ENCODE assay signal across 9 cellular contexts in genomic region chr16:87389245-87389644, GRCh38. TPM values are rescaled to one million over a fixed set of nuclear protein-coding genes. Genes with fewer than 3 reads are reported as not detected.
DNase-seq lines count a peak whose midpoint lies in the region; ATAC-seq and TF ChIP-seq lines count a peak whose summit lies in the region.
"Had no signal": no experiment of that assay in that cellular context is flagged by ENCODE, and none has a peak within 500 bp of the region (broad histone marks: within the 10 kb centered on the region; RNA-seq: fewer than 3 reads in every experiment).

No MANE protein-coding gene starts in this region.

- no peak for TF ChIP-seq EP300 in transverse colon (IDR thresholded peaks at IDR 0.05; ENCODE audit: low read depth)

- no peaks in the 10 kb centered on the region for H3K27me3 Mint-ChIP-seq in MCF 10A (ENCODE audit: insufficient read depth, unreplicated experiment)
- H3K27me3 Mint-ChIP-seq in activated CD8-positive, alpha-beta T cell treated with anti-CD3 and anti-CD28 coated beads for 36 hours = no peaks in the 10 kb centered on the region

- peaks cover 32% of the 10 kb centered on the region for H3K36me3 Mint-ChIP-seq in MCF 10A (ENCODE audit: insufficient read depth, unreplicated experiment)
- peaks cover 9% of the 10 kb centered on the region for H3K36me3 Mint-ChIP-seq in activated CD8-positive, alpha-beta T cell treated with anti-CD3 and anti-CD28 coated beads for 36 hours (ENCODE audit: low read depth)

- TF ChIP-seq CTCF in breast epithelium (IDR thresholded peaks at IDR 0.05) = no peak
- TF ChIP-seq CTCF in MCF 10A (IDR thresholded peaks at IDR 0.05; ENCODE audit: unreplicated experiment) = no peak
- no peak for TF ChIP-seq CTCF in activated CD8-positive, alpha-beta T cell treated with anti-CD3 and anti-CD28 coated beads for 36 hours (IDR thresholded peaks at IDR 0.05)
- TF ChIP-seq CTCF in transverse colon (IDR thresholded peaks at IDR 0.05) = no peak

- H3K27ac Mint-ChIP-seq in MCF 10A (ENCODE audit: low read depth, unreplicated experiment) = no peak overlapping the region
- peak overlapping the region; percentile 97 for H3K27ac Mint-ChIP-seq in activated CD8-positive, alpha-beta T cell treated with anti-CD3 and anti-CD28 coated beads for 36 hours

- no peak for DNase-seq in breast epithelium (ENCODE audit: low spot score in 2 of 2)
- no peak for DNase-seq in MCF 10A (ENCODE audit: unreplicated experiment)
- no peak for DNase-seq in activated CD8-positive, alpha-beta T cell treated with anti-CD3 and anti-CD28 coated beads for 36 hours
- peak; percentile 8 for DNase-seq in medulla oblongata (ENCODE audit: extremely low spot score)
- no peak for DNase-seq in transverse colon
- no peak for DNase-seq in NCI-H510A treated with DMSO at 0.1 percent for 48 hours (lab: John Stamatoyannopoulos, UW)
- DNase-seq in caudate nucleus (lab: John Stamatoyannopoulos, UW) = no peak
- DNase-seq in amniotic stem cell (lab: John Stamatoyannopoulos, UW) = no peak
- DNase-seq: PC-3 had no signal

- no peaks in the 10 kb centered on the region for H3K9me3 Mint-ChIP-seq in MCF 10A (ENCODE audit: unreplicated experiment)
- no peaks in the 10 kb centered on the region for H3K9me3 Mint-ChIP-seq in activated CD8-positive, alpha-beta T cell treated with anti-CD3 and anti-CD28 coated beads for 36 hours

- intact Hi-C loops in breast epithelium (cut with DNase I; ENCODE audit: low total_unique reads) (no loop called here), MCF 10A (cut with micrococcal nuclease) (no loop called here), transverse colon (cut with DNase I; ENCODE audit: low total_unique reads) (loop anchor here (5.0 kb wide), 1 partner anchor 478 kb away; the partner anchor contains the start of gene SLC7A5)
- intact Hi-C loops in activated CD8-positive, alpha-beta T cell treated with anti-CD3 and anti-CD28 coated beads for 36 hours (cut with micrococcal nuclease) = no loop called here

- ATAC-seq in activated CD8-positive, alpha-beta T cell treated with anti-CD3 and anti-CD28 coated beads for 36 hours = no peak

- CTCF ChIA-PET in MCF 10A (lab: Yijun Ruan, JAX) = interaction anchor here (0.6 to 1.3 kb wide), 2 partner anchors 70 to 247 kb away, joined by 3 to 4 read pairs; no protein-coding TSS in a partner anchor
- CTCF ChIA-PET in activated CD8-positive, alpha-beta T cell treated with anti-CD3 and anti-CD28 coated beads for 36 hours (lab: Charles Lee) = no interaction called here

- H3K27me3 ChIP-seq in breast epithelium = no peaks in the 10 kb centered on the region
- H3K27me3 ChIP-seq in transverse colon = no peaks in the 10 kb centered on the region

- no peak overlapping the region for H3K4me3 Mint-ChIP-seq in MCF 10A (ENCODE audit: unreplicated experiment)
- H3K4me3 Mint-ChIP-seq in activated CD8-positive, alpha-beta T cell treated with anti-CD3 and anti-CD28 coated beads for 36 hours = no peak overlapping the region

- in situ Hi-C loops in transverse colon (cut with MboI; ENCODE audit: low pct_ligation_motif_present in 1 of 4, low pct_unique_long_range_greater_than_20kb in 1 of 4, low sequenced_read_pairs in 3 of 4) = no loop called here

- WGBS in transverse colon (ENCODE audit: low coverage in 1 of 2), 2 donors = 78 to 84% methylated on average over 5 of the region's 5 CpGs

- H3K4me1 Mint-ChIP-seq in MCF 10A (ENCODE audit: insufficient read depth, unreplicated experiment) = peaks cover 32% of the 10 kb centered on the region
- peaks cover 48% of the 10 kb centered on the region for H3K4me1 Mint-ChIP-seq in activated CD8-positive, alpha-beta T cell treated with anti-CD3 and anti-CD28 coated beads for 36 hours (ENCODE audit: low read depth)

- H3K9me3 ChIP-seq in breast epithelium (no peaks in the 10 kb centered on the region), transverse colon (no peaks in the 10 kb centered on the region)

- H3K27ac ChIP-seq in breast epithelium (peak overlapping the region; percentile 52 to 96), transverse colon (peak overlapping the region; percentile 86 to 98 (median 92)), caudate nucleus (ENCODE audit: low read depth, low read length) (no peak overlapping the region)

- POLR2A ChIA-PET in MCF 10A (lab: Yijun Ruan, JAX) = interaction anchor here (0.9 to 3.2 kb wide), 8 partner anchors 12 to 247 kb away, joined by 3 to 40 read pairs (median 11); partner anchors contain the start of gene C16orf95
- POLR2A ChIA-PET in activated CD8-positive, alpha-beta T cell treated with anti-CD3 and anti-CD28 coated beads for 36 hours (lab: Charles Lee) = interaction anchor here (3.2 kb wide), 1 partner anchor 72 kb away, joined by 19 read pairs; the partner anchor contains the start of gene C16orf95

- peaks cover 9 to 16% of the 10 kb centered on the region in 2 donors for H3K4me1 ChIP-seq in breast epithelium
- H3K4me1 ChIP-seq in transverse colon = peaks cover 26 to 61% (median 47%) of the 10 kb centered on the region in 4 donors

- TF ChIP-seq POLR2A in breast epithelium (IDR thresholded peaks at IDR 0.05) = no peak
- TF ChIP-seq POLR2A in transverse colon (IDR thresholded peaks at IDR 0.05) = no peak

- H3K36me3 ChIP-seq in breast epithelium = no peaks in the 10 kb centered on the region
- H3K36me3 ChIP-seq in transverse colon = no peaks in the 10 kb centered on the region

- BruUV-seq in MCF 10A (replicated peaks; lab: Mats Ljungman, UMichigan) = no TSS peak

- H3K4me3 ChIP-seq in breast epithelium (no peak overlapping the region), transverse colon (no peak overlapping the region)

RNA-seq across cellular contexts. Expression of gene MAP1LC3B, which starts 2.9 kb away (rescaled TPM):
- total RNA-seq in breast epithelium (10 to 100 TPM; 58.0 to 72.3 (median 69.1) TPM), MCF 10A (2022) (271 and 348 TPM in 2 replicates), transverse colon (10 to 100 TPM; 15.7 to 69.5 (median 39.9) TPM)
- 10 to 100 TPM; 55.3 to 58.1 TPM for total RNA-seq in activated CD8-positive, alpha-beta T cell treated with anti-CD3 and anti-CD28 coated beads for 36 hours

RNA-seq across cellular contexts. Expression of gene FBXO31, which starts 5.7 kb away (rescaled TPM):
- total RNA-seq in breast epithelium (10 to 100 TPM; 43.0 to 74.7 (median 67.4) TPM), MCF 10A (2022) (43.2 and 53.9 TPM in 2 replicates), transverse colon (100 to 1,000 TPM in 3 of 4 donors, 10 to 100 TPM in 1; 83.6 to 403 (median 224) TPM)
- 10 to 100 TPM; 32.0 to 32.7 TPM for total RNA-seq in activated CD8-positive, alpha-beta T cell treated with anti-CD3 and anti-CD28 coated beads for 36 hours
